Comparison of ENCODE assay signal across 22 cellular contexts in the genomic region with DNA sequence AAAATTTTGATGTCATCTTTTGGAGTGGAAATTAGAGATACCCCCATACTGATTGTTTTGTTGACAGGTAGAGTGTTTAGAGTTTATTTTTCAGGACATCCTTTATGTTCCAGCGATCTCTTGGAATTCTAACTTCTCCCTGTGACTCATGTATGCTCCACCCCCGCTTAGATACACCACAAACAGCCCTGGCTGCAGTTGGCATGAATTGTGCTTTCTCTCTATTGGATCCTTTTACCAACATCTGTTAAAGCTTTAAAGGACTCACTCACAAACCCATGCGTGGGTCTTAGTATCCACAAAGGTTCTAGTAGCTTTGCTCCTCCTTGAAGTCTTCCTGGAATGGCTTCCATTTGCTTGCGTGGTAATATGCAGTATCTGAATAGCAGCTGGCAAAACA.
DNase-seq lines count a peak whose midpoint lies in the region; ATAC-seq and TF ChIP-seq lines count a peak whose summit lies in the region.
"Had no signal": no experiment of that assay in that cellular context is flagged by ENCODE, and none has a peak within 500 bp of the region (broad histone marks: within the 10 kb centered on the region; RNA-seq: fewer than 3 reads in every experiment).

No MANE protein-coding gene starts in this region.

- intact Hi-C loops in left lung (cut with DNase I): no loop called here

- no peaks in the 10 kb centered on the region for H3K9me3 ChIP-seq in left lung
- H3K9me3 ChIP-seq: BLaER1, tibial nerve had no signal

- TF ChIP-seq CTCF in kidney epithelial cell (IDR thresholded peaks at IDR 0.05; ENCODE audit: insufficient read depth, low read length, poor library complexity, severe bottlenecking) (no peak), left lung (IDR thresholded peaks at IDR 0.05) (no peak)

- H3K27me3 ChIP-seq in kidney epithelial cell (ENCODE audit: control insufficient read depth, insufficient read depth, low read length) (no peaks in the 10 kb centered on the region), left lung (no peaks in the 10 kb centered on the region)
- H3K27me3 ChIP-seq: BLaER1, tibial nerve had no signal

- peaks cover 0 to 3% of the 10 kb centered on the region in 2 donors for H3K4me1 ChIP-seq in left lung
- H3K4me1 ChIP-seq: BLaER1, tibial nerve had no signal

- no peak overlapping the region for H3K4me3 ChIP-seq in kidney epithelial cell (ENCODE audit: low read depth, low read length)
- no peak overlapping the region for H3K4me3 ChIP-seq in left lung
- H3K4me3 ChIP-seq: BLaER1, tibial nerve had no signal

- H3K27ac ChIP-seq in angular gyrus (ENCODE audit: low read depth, low read length) (peak overlapping the region; percentile 38), temporal lobe (ENCODE audit: low read depth, low read length) (peak overlapping the region; percentile 45), left lung (no peak overlapping the region)
- H3K27ac ChIP-seq: 22Rv1, BLaER1, HL-60, tibial nerve had no signal

- no peak for ATAC-seq in left lung

- DNase-seq in DMS53 (lab: John Stamatoyannopoulos, UW): peak; percentile 12
- no peak for DNase-seq in DMS53 treated with DMSO at 0.1 percent for 48 hours (lab: John Stamatoyannopoulos, UW; ENCODE audit: unreplicated experiment)
- peak; percentile 44 for DNase-seq in kidney epithelial cell (ENCODE audit: low read depth)
- DNase-seq in 8988T: no peak
- no peak for DNase-seq in NCI-H2107 (lab: John Stamatoyannopoulos, UW)
- DNase-seq in left lung: no peak
- DNase-seq: activated naive CD4-positive, alpha-beta T cell treated with anti-CD3 and anti-CD28 coated beads for 36 hours; activated T-cell treated with anti-CD3 and anti-CD28 coated beads, Interleukin-2, amount 50 U/mL, for 48 hours; amygdala; Calu3; EL; erythroblast; NCI-H1417 treated with DMSO at 0.1 percent for 48 hours; SHP77 treated with DMSO at 0.1 percent for 48 hours; stimulated activated CD4-positive, alpha-beta T cell treated with anti-CD3 and anti-CD28 coated beads, Interleukin-4, amount 100 ng/mL, for 1 hour; stimulated activated naive CD4-positive, alpha-beta T cell treated with Interleukin-2 at 50 U/mL for 16 hours had no signal

- H3K36me3 ChIP-seq in kidney epithelial cell (ENCODE audit: control insufficient read depth, insufficient read depth, low read length) (no peaks in the 10 kb centered on the region), left lung (no peaks in the 10 kb centered on the region)
- H3K36me3 ChIP-seq: BLaER1, tibial nerve had no signal

Comparison
In these comparisons a context has a peak if more than half of its experiments do, and no peak if none do; other contexts are left out.
1. DNase-seq: peak in DMS53 (single experiment) and kidney epithelial cell (single experiment); none in DMS53 treated with DMSO at 0.1 percent for 48 hours (single experiment), 8988T (single experiment), NCI-H2107 (single experiment) and left lung (0 of 2).
2. H3K27ac ChIP-seq: peak in angular gyrus (single experiment) and temporal lobe (single experiment); none in left lung (0 of 2).